In the genomic region with DNA sequence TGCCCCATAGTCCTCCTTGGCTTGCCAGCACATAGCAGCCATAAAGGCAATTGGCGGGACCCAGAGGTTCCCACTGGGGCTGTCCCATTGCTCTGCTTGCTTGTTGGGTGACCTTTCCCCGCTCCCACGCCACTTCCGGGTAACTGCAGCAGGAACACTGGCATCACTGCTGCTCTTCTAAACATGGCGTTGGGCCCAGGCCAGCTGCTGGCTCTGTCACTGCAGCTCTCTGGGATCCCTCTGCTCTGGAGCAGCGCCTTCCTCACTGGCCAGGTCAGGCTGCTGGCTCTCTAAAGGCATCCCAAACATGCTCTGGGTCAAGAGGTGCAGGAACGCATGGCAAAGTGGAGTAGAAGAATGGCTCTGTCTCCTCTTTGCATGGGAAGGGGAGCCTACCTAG, we compare ENCODE assay signal across 25 cellular contexts.
DNase-seq lines count a peak whose midpoint lies in the region; ATAC-seq and TF ChIP-seq lines count a peak whose summit lies in the region.
"Had no signal": no experiment of that assay in that cellular context is flagged by ENCODE, and none has a peak within 500 bp of the region (broad histone marks: within the 10 kb centered on the region; RNA-seq: fewer than 3 reads in every experiment).

No MANE protein-coding gene starts in this region.

- H3K27me3 Mint-ChIP-seq in neural progenitor cell (ENCODE audit: insufficient read depth, low read depth): peaks cover 11% of the 10 kb centered on the region

- H3K27ac ChIP-seq in Panc1 (ENCODE audit: low read length) (no peak overlapping the region), right cardiac atrium (ENCODE audit: low read length) (no peak overlapping the region), neural progenitor cell (no peak overlapping the region)
- H3K27ac ChIP-seq: C4-2B, PC-9 had no signal

- H2AFZ ChIP-seq in neural progenitor cell (replicated peaks): no peak overlapping the region
- H2AFZ ChIP-seq: GM23338, PC-9 had no signal

- intact Hi-C loops in Right ventricle myocardium inferior (cut with DNase I): no loop called here
- intact Hi-C loops in cardiac septum (cut with DNase I): no loop called here
- intact Hi-C loops in Panc1 (cut with micrococcal nuclease; ENCODE audit: unreplicated experiment): no loop called here
- intact Hi-C loops in right cardiac atrium (cut with DNase I): no loop called here

- no peaks in the 10 kb centered on the region for H4K20me1 ChIP-seq in neural progenitor cell (ENCODE audit: low read depth)

- no peak overlapping the region for H3K9ac ChIP-seq in neural progenitor cell

- H3K79me2 ChIP-seq in neural progenitor cell (ENCODE audit: low read depth): no peaks in the 10 kb centered on the region

- POLR2A ChIA-PET in Panc1 (lab: Charles Lee): no interaction called here

- peaks cover 14% of the 10 kb centered on the region for H3K4me1 Mint-ChIP-seq in neural progenitor cell
- H3K4me1 Mint-ChIP-seq: B cell had no signal

- H3K36me3 Mint-ChIP-seq in neural progenitor cell: no peaks in the 10 kb centered on the region
- H3K36me3 Mint-ChIP-seq: CD8-positive, alpha-beta T cell had no signal

- H3K36me3 ChIP-seq in Panc1 (ENCODE audit: control insufficient read depth, insufficient read depth, low read length): no peaks in the 10 kb centered on the region
- H3K36me3 ChIP-seq in neural progenitor cell: no peaks in the 10 kb centered on the region
- H3K36me3 ChIP-seq: HAP-1 had no signal

- H3F3A ChIP-seq in neural progenitor cell (ENCODE audit: low read depth): peaks cover 23% of the 10 kb centered on the region

- H3K4me3 Mint-ChIP-seq in neural progenitor cell: no peak overlapping the region
- H3K4me3 Mint-ChIP-seq: B cell; CD8-positive, alpha-beta T cell; GM23338 had no signal

- DNase-seq in Right ventricle myocardium inferior (ENCODE audit: missing footprints) (peak; percentile 78), cardiac septum (ENCODE audit: low spot score) (no peak), Panc1 (ENCODE audit: low read depth, low spot score) (no peak), right cardiac atrium (peak in 2 of 3 donors; percentile 32 to 51), AG08396 (ENCODE audit: low spot score) (no peak), neural progenitor cell (ENCODE audit: low spot score) (no peak)
- DNase-seq in activated CD8-positive, alpha-beta memory T cell treated with anti-CD3 and anti-CD28 coated beads, Interleukin-2, amount 50 U/mL, for 4 hours: no peak
- DNase-seq: Caco-2; CD8-positive, alpha-beta T cell; DMS79 treated with DMSO at 0.1 percent for 48 hours; GF-D8; KG1; NCI-H1048; NCI-H1417 treated with DMSO at 0.1 percent for 48 hours; NCI-H2171 treated with DMSO at 0.1 percent for 48 hours; NCI-H345; NCI-H524; NCI-H748 treated with DMSO at 0.1 percent for 48 hours; PC-9; RPMI8226; SHP77 treated with DMSO at 0.1 percent for 48 hours had no signal

- 36% methylated on average over 7 of the region's 7 CpGs for WGBS in right cardiac atrium

- ATAC-seq in Right ventricle myocardium inferior: peak; percentile 60
- 0 out of 2 replicates have a peak, but pooled peaks have one; percentile 13 for ATAC-seq in Panc1
- peak in 1 of 2 donors; percentile 45 for ATAC-seq in right cardiac atrium
- ATAC-seq: CD8-positive, alpha-beta T cell; GM23338 had no signal

- H3K4me1 ChIP-seq in Panc1 (ENCODE audit: control insufficient read depth, insufficient read depth, low read length) (no peaks in the 10 kb centered on the region), right cardiac atrium (ENCODE audit: control insufficient read depth, insufficient read depth, low read length) (no peaks in the 10 kb centered on the region), neural progenitor cell (peaks cover 10% of the 10 kb centered on the region)
- H3K4me1 ChIP-seq: HAP-1 had no signal

- no TSS peak for BruUV-seq in Panc1 (replicated peaks; lab: Mats Ljungman, UMichigan)

- H3K4me3 ChIP-seq in Panc1 (ENCODE audit: low read depth in 2 of 2, low read length in 2 of 2) (no peak overlapping the region), right cardiac atrium (ENCODE audit: low read length) (no peak overlapping the region), neural progenitor cell (no peak overlapping the region)
- H3K4me3 ChIP-seq: GM23338, HAP-1, PC-9 had no signal

- in situ Hi-C loops in Panc1 (cut with HindIII; ENCODE audit: low pct_unique_long_range_greater_than_20kb, low sequenced_read_pairs): no loop called here

- H3K9me3 Mint-ChIP-seq in neural progenitor cell: no peaks in the 10 kb centered on the region
- H3K9me3 Mint-ChIP-seq: CD8-positive, alpha-beta T cell; GM23338 had no signal

- no peak overlapping the region for H3K27ac Mint-ChIP-seq in neural progenitor cell
- H3K27ac Mint-ChIP-seq: B cell; CD8-positive, alpha-beta T cell; GM23338 had no signal

- no peak for TF ChIP-seq CTCF in Panc1 (IDR thresholded peaks at IDR 0.05)
- no peak for TF ChIP-seq CTCF in neural progenitor cell (IDR thresholded peaks at IDR 0.05)

- CTCF ChIA-PET in Panc1 (lab: Charles Lee): no interaction called here

- H3K9me3 ChIP-seq in Panc1 (ENCODE audit: control insufficient read depth, insufficient read depth, low read depth, low read length): no peaks in the 10 kb centered on the region
- H3K9me3 ChIP-seq in right cardiac atrium (ENCODE audit: control insufficient read depth, low read length): no peaks in the 10 kb centered on the region
- H3K9me3 ChIP-seq in neural progenitor cell (ENCODE audit: low read depth): no peaks in the 10 kb centered on the region
- H3K9me3 ChIP-seq: Caco-2, HAP-1 had no signal

- H3K27me3 ChIP-seq in Panc1 (ENCODE audit: control insufficient read depth, insufficient read depth, low read length) (no peaks in the 10 kb centered on the region; the same call in 1 of the 2 replicates), right cardiac atrium (ENCODE audit: control insufficient read depth, insufficient read depth) (no peaks in the 10 kb centered on the region), neural progenitor cell (peaks cover 20% of the 10 kb centered on the region)

- no peak overlapping the region for H3K4me2 ChIP-seq in neural progenitor cell
- H3K4me2 ChIP-seq: GM23338, PC-9 had no signal

Comparison
In these comparisons a context has a peak if more than half of its experiments do, and no peak if none do; other contexts are left out.
1. DNase-seq: peak in Right ventricle myocardium inferior (single experiment) and right cardiac atrium (2 of 3); none in cardiac septum (single experiment), Panc1 (single experiment), AG08396 (single experiment), activated CD8-positive, alpha-beta memory T cell treated with anti-CD3 and anti-CD28 coated beads, Interleukin-2, amount 50 U/mL, for 4 hours (single experiment) and neural progenitor cell (single experiment).